In genomic region chr2:70412294-70413075, GRCh38 we compare ENCODE assay signal across 16 cellular contexts.
A peak's percentile ranks its signal among the peaks of the same experiment; 100 is the strongest.
DNase-seq lines count a peak whose midpoint lies in the region; ATAC-seq, FAIRE-seq and TF ChIP-seq lines count a peak whose summit lies in the region.
"Had no signal": no experiment of that assay in that cellular context is flagged by ENCODE, and none has a peak within 500 bp of the region (broad histone marks: within the 10 kb centered on the region; RNA-seq: fewer than 3 reads in every experiment).

No MANE protein-coding gene starts in this region.

- no peak overlapping the region for H3K27ac Mint-ChIP-seq in natural killer cell
- H3K27ac Mint-ChIP-seq: CD8-positive, alpha-beta T cell had no signal

- intact Hi-C loops in kidney (cut with DNase I) (no loop called here), natural killer cell (cut with micrococcal nuclease) (no loop called here)

- H3K27me3 Mint-ChIP-seq in natural killer cell (ENCODE audit: low read depth in 2 of 2): peaks cover 11 to 29% of the 10 kb centered on the region in 2 donors

- no peak for TF ChIP-seq CTCF in Loucy (conservative IDR thresholded peaks at IDR 0.05; ENCODE audit: low read length)
- TF ChIP-seq CTCF in cardiac fibroblast (IDR thresholded peaks at IDR 0.05; ENCODE audit: low read depth, low read length): no peak
- no peak for TF ChIP-seq CTCF in kidney (IDR thresholded peaks at IDR 0.05; ENCODE audit: borderline replicate concordance, extremely low read depth, insufficient read depth)
- TF ChIP-seq CTCF in natural killer cell (IDR thresholded peaks at IDR 0.05): no peak

- H3K4me3 ChIP-seq in Loucy (ENCODE audit: low read length, poor library complexity, severe bottlenecking): peak overlapping the region; percentile 18
- H3K4me3 ChIP-seq in cardiac fibroblast (replicated peaks in 1 of 2; ENCODE audit: low read depth in 2 of 2, low read length in 2 of 2): no peak overlapping the region
- peak overlapping the region in 1 of 2 donors; percentile 29 for H3K4me3 ChIP-seq in kidney (ENCODE audit: low read length in 2 of 2)
- H3K4me3 ChIP-seq: PC-9 had no signal

- no peaks in the 10 kb centered on the region for H3K9me3 ChIP-seq in Loucy (ENCODE audit: insufficient read depth, low read depth, low read length)
- H3K9me3 ChIP-seq in kidney (ENCODE audit: control insufficient read depth in 1 of 2, low read length in 2 of 2): no peaks in the 10 kb centered on the region

- peak; percentile 3 to 5 for DNase-seq in cardiac fibroblast (ENCODE audit: low read depth in 2 of 2)
- DNase-seq in kidney: no peak
- peak; percentile 4 for DNase-seq in pons (ENCODE audit: low spot score)
- DNase-seq in natural killer cell: no peak
- no peak for DNase-seq in hippocampal formation (lab: John Stamatoyannopoulos, UW)
- DNase-seq in activated effector memory CD4-positive, alpha-beta T cell treated with Interleukin-2 at 50 U/mL for 16 hours: no peak
- DNase-seq: CD8-positive, alpha-beta T cell; MM.1S; NCI-H1105; NCI-H1694 treated with DMSO at 0.1 percent for 48 hours; NCI-H345 had no signal

- FAIRE-seq in kidney (lab: Jason Lieb, UNC): peak; percentile 32
- FAIRE-seq: H1 had no signal

- H3K4me1 ChIP-seq in Loucy (ENCODE audit: insufficient read depth, low read length, poor library complexity, severe bottlenecking) (peaks cover 25% of the 10 kb centered on the region), kidney (ENCODE audit: control insufficient read depth in 1 of 2, insufficient read depth in 1 of 2, low read depth in 1 of 2, low read length in 2 of 2) (peaks cover 0 to 5% of the 10 kb centered on the region in 2 donors)

- no peaks in the 10 kb centered on the region for H3K36me3 Mint-ChIP-seq in natural killer cell
- H3K36me3 Mint-ChIP-seq: CD8-positive, alpha-beta T cell had no signal

- H4K20me1 ChIP-seq in Loucy (ENCODE audit: insufficient read depth, low read length, poor library complexity, severe bottlenecking): no peaks in the 10 kb centered on the region

- H2AFZ ChIP-seq in Loucy (ENCODE audit: low read length): peak overlapping the region; percentile 6
- H2AFZ ChIP-seq: PC-9 had no signal

- H3F3A ChIP-seq in Loucy (ENCODE audit: low read depth): 0 out of 2 replicates have a peak, but pooled peaks cover 2% of the 10 kb centered on the region

- H3K36me3 ChIP-seq in Loucy (ENCODE audit: insufficient read depth, low read length): no peaks in the 10 kb centered on the region
- H3K36me3 ChIP-seq in kidney (ENCODE audit: control insufficient read depth in 1 of 2, insufficient read depth in 2 of 2, low read length in 2 of 2): no peaks in the 10 kb centered on the region

- H3K9ac ChIP-seq in Loucy (ENCODE audit: low read depth, low read length, poor library complexity, severe bottlenecking) (peak overlapping the region; percentile 45), kidney (ENCODE audit: low read length in 2 of 2) (no peak overlapping the region)
- H3K9ac ChIP-seq: KMS-11 had no signal

- H3K79me2 ChIP-seq in Loucy (ENCODE audit: insufficient read depth, low read length): no peaks in the 10 kb centered on the region

- H3K4me2 ChIP-seq in Loucy (ENCODE audit: low read depth, low read length, poor library complexity, severe bottlenecking): peak overlapping the region; percentile 49
- H3K4me2 ChIP-seq: KMS-11, PC-9 had no signal

- H3K4me3 Mint-ChIP-seq in natural killer cell: no peak overlapping the region
- H3K4me3 Mint-ChIP-seq: CD8-positive, alpha-beta T cell had no signal

- H3K9me2 ChIP-seq in Loucy (replicated peaks; ENCODE audit: low read depth, low read length): no peaks in the 10 kb centered on the region

- H3K27ac ChIP-seq in kidney (ENCODE audit: low read depth in 2 of 2, low read length in 2 of 2): no peak overlapping the region
- H3K27ac ChIP-seq: KMS-11, PC-9 had no signal

- H3K27me3 ChIP-seq in Loucy (ENCODE audit: insufficient read depth, low read length, poor library complexity, severe bottlenecking): no peaks in the 10 kb centered on the region

- no peaks in the 10 kb centered on the region for H3K9me3 Mint-ChIP-seq in natural killer cell
- H3K9me3 Mint-ChIP-seq: CD8-positive, alpha-beta T cell had no signal

- H3K4me1 Mint-ChIP-seq in natural killer cell: no peaks in the 10 kb centered on the region

- ATAC-seq in natural killer cell: no peak
- ATAC-seq in HG03097 (IDR thresholded peaks at IDR 0.05; ENCODE audit: low FRiP score, unreplicated experiment): no peak
- ATAC-seq: CD8-positive, alpha-beta T cell had no signal

Comparison
In these comparisons a context has a peak if more than half of its experiments do, and no peak if none do; other contexts are left out.
1. DNase-seq: peak in cardiac fibroblast (2 of 2) and pons (single experiment); none in kidney (single experiment), natural killer cell (single experiment), hippocampal formation (0 of 2) and activated effector memory CD4-positive, alpha-beta T cell treated with Interleukin-2 at 50 U/mL for 16 hours (single experiment).